In the genomic region with DNA sequence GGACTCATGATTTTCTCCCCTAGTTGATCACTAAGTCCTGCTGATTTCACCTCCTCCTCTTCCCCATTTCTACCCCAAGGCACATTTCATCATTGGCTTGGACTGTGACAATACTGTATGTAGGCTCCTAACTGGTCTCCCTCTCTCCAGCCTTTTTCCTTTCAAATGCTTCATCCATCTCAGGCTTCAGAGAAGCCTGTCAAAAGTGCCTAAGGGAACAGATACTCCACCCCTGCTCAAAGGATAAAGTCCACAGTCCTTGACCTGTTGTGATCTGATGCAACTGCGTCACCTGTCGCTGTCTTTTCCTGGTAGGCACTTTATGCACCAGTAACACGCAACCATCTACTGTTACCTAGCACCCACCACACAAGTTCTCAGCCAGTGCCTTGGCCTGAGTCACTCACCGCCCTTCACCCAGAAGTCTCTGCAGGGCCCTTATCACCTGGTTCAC, we compare ENCODE assay signal across 8 cellular contexts. TPM values are rescaled to one million over a fixed set of nuclear protein-coding genes. Genes with fewer than 3 reads are reported as not detected.
DNase-seq lines count a peak whose midpoint lies in the region; ATAC-seq, FAIRE-seq and TF ChIP-seq lines count a peak whose summit lies in the region.

No MANE protein-coding gene starts in this region.

- no peaks in the 10 kb centered on the region for H3K9me3 ChIP-seq in CD4-positive, alpha-beta T cell (ENCODE audit: control insufficient read depth, low read length)
- H3K9me3 ChIP-seq in muscle layer of colon (ENCODE audit: low read length): no peaks in the 10 kb centered on the region
- no peaks in the 10 kb centered on the region for H3K9me3 ChIP-seq in HAP-1

- peaks cover 3% of the 10 kb centered on the region for H3K36me3 ChIP-seq in muscle layer of colon (ENCODE audit: insufficient read depth, low read length)
- H3K36me3 ChIP-seq in HAP-1 (replicated peaks): no peaks in the 10 kb centered on the region

- no peak for ATAC-seq in CD4-positive, alpha-beta T cell (ENCODE audit: poor library complexity)
- peak; percentile 32 for ATAC-seq in activated CD8-positive, alpha-beta T cell treated with anti-CD3 and anti-CD28 coated beads, Interleukin-2, amount 10 ng/mL, durations not matched to agents 7 days and 5 days
- ATAC-seq in GM19467 (IDR thresholded peaks at IDR 0.05; ENCODE audit: unreplicated experiment) (no peak), HG03135 (IDR thresholded peaks at IDR 0.05; ENCODE audit: unreplicated experiment) (no peak)

- H3K27me3 Mint-ChIP-seq in CD4-positive, alpha-beta T cell: no peaks in the 10 kb centered on the region
- no peaks in the 10 kb centered on the region for H3K27me3 Mint-ChIP-seq in activated CD8-positive, alpha-beta T cell treated with anti-CD3 and anti-CD28 coated beads, Interleukin-2, amount 10 ng/mL, durations not matched to agents 7 days and 5 days (ENCODE audit: low read depth)

- H3K27ac ChIP-seq in CD4-positive, alpha-beta T cell (ENCODE audit: low read depth, low read length): no peak overlapping the region
- peak overlapping the region; percentile 61 for H3K27ac ChIP-seq in muscle layer of colon (ENCODE audit: low read depth, low read length)

- in situ Hi-C loops in HAP-1 (cut with MboI; ENCODE audit: low sequenced_read_pairs): no loop called here

- TF ChIP-seq POLR2A in GM12892 (IDR thresholded peaks at IDR 0.05; ENCODE audit: low read depth, low read length): no peak

- CTCF ChIA-PET in CD4-positive, alpha-beta T cell (lab: Charles Lee): interaction anchor here (1.1 to 1.3 kb wide), 2 partner anchors 8 to 13 kb away, joined by 3 to 4 read pairs; partner anchors contain the start of gene SCARB2
- CTCF ChIA-PET in activated CD8-positive, alpha-beta T cell treated with anti-CD3 and anti-CD28 coated beads, Interleukin-2, amount 10 ng/mL, durations not matched to agents 7 days and 5 days (lab: Charles Lee): interaction anchor here (1.4 to 3.2 kb wide), 2 partner anchors 10 to 21 kb away, joined by 4 to 20 read pairs; no protein-coding TSS in a partner anchor

- no peaks in the 10 kb centered on the region for H3K27me3 ChIP-seq in CD4-positive, alpha-beta T cell (ENCODE audit: control insufficient read depth, insufficient read depth, low read length)
- no peaks in the 10 kb centered on the region for H3K27me3 ChIP-seq in muscle layer of colon (ENCODE audit: control insufficient read depth in 1 of 2, insufficient read depth in 2 of 2, low read length in 2 of 2)
- H3K27me3 ChIP-seq in HAP-1 (ENCODE audit: low read depth): no peaks in the 10 kb centered on the region

- no peak overlapping the region for H3K9ac ChIP-seq in muscle layer of colon (ENCODE audit: low read length)

- no peaks in the 10 kb centered on the region for H3K9me3 Mint-ChIP-seq in CD4-positive, alpha-beta T cell
- no peaks in the 10 kb centered on the region for H3K9me3 Mint-ChIP-seq in activated CD8-positive, alpha-beta T cell treated with anti-CD3 and anti-CD28 coated beads, Interleukin-2, amount 10 ng/mL, durations not matched to agents 7 days and 5 days (ENCODE audit: insufficient read depth)

- no peak for DNase-seq in CD4-positive, alpha-beta T cell
- peak; percentile 27 for DNase-seq in NAMALWA (ENCODE audit: low spot score)
- DNase-seq in activated CD8-positive, alpha-beta T cell treated with anti-CD3 and anti-CD28 coated beads, Interleukin-2, amount 10 ng/mL, durations not matched to agents 7 days and 5 days: no peak
- no peak for DNase-seq in GM12892 (ENCODE audit: insufficient read length)
- DNase-seq in HAP-1 (ENCODE audit: low spot score in 2 of 2): no peak

- peak overlapping the region; percentile 69 for H3K27ac Mint-ChIP-seq in CD4-positive, alpha-beta T cell
- no peak overlapping the region for H3K27ac Mint-ChIP-seq in activated CD8-positive, alpha-beta T cell treated with anti-CD3 and anti-CD28 coated beads, Interleukin-2, amount 10 ng/mL, durations not matched to agents 7 days and 5 days

- no peak for TF ChIP-seq CTCF in CD4-positive, alpha-beta T cell (IDR thresholded peaks at IDR 0.05)

- peaks cover 65% of the 10 kb centered on the region for H3K4me1 Mint-ChIP-seq in CD4-positive, alpha-beta T cell (ENCODE audit: low read depth)
- peaks cover 40% of the 10 kb centered on the region for H3K4me1 Mint-ChIP-seq in activated CD8-positive, alpha-beta T cell treated with anti-CD3 and anti-CD28 coated beads, Interleukin-2, amount 10 ng/mL, durations not matched to agents 7 days and 5 days (ENCODE audit: low read depth)

- H3K4me1 ChIP-seq in muscle layer of colon (ENCODE audit: insufficient read depth, low read length): peaks cover 79% of the 10 kb centered on the region
- peaks cover 13% of the 10 kb centered on the region for H3K4me1 ChIP-seq in HAP-1

- no peak for FAIRE-seq in GM12892 (lab: Jason Lieb, UNC)

- no peak overlapping the region for H3K4me3 Mint-ChIP-seq in CD4-positive, alpha-beta T cell
- H3K4me3 Mint-ChIP-seq in activated CD8-positive, alpha-beta T cell treated with anti-CD3 and anti-CD28 coated beads, Interleukin-2, amount 10 ng/mL, durations not matched to agents 7 days and 5 days: no peak overlapping the region

- peaks cover 20% of the 10 kb centered on the region for H3K36me3 Mint-ChIP-seq in CD4-positive, alpha-beta T cell (ENCODE audit: low read depth)
- no peaks in the 10 kb centered on the region for H3K36me3 Mint-ChIP-seq in activated CD8-positive, alpha-beta T cell treated with anti-CD3 and anti-CD28 coated beads, Interleukin-2, amount 10 ng/mL, durations not matched to agents 7 days and 5 days (ENCODE audit: low read depth)

- H3K4me3 ChIP-seq in muscle layer of colon (ENCODE audit: low read depth in 1 of 2, low read length in 2 of 2) (no peak overlapping the region), HAP-1 (no peak overlapping the region)

- intact Hi-C loops in CD4-positive, alpha-beta T cell (cut with DNase I, micrococcal nuclease): no loop called here

- POLR2A ChIA-PET in CD4-positive, alpha-beta T cell (lab: Charles Lee): interaction anchor here (1.2 kb wide), 1 partner anchor 12 kb away, joined by 7 read pairs; no protein-coding TSS in a partner anchor
- POLR2A ChIA-PET in activated CD8-positive, alpha-beta T cell treated with anti-CD3 and anti-CD28 coated beads, Interleukin-2, amount 10 ng/mL, durations not matched to agents 7 days and 5 days (lab: Charles Lee): interaction anchor here (0.6 kb wide), 1 partner anchor 9 kb away, joined by 3 read pairs; no protein-coding TSS in a partner anchor

RNA-seq across cellular contexts. Expression of gene SCARB2, which starts 12.8 kb away (rescaled TPM):
- 10 to 100 TPM; 34.4 to 36.0 TPM for total RNA-seq in CD4-positive, alpha-beta T cell
- 10 to 100 TPM in 1 of 2 experiments, 1 to 10 TPM in 1; 8.6 to 10.7 TPM for total RNA-seq in activated CD8-positive, alpha-beta T cell treated with anti-CD3 and anti-CD28 coated beads, Interleukin-2, amount 10 ng/mL, durations not matched to agents 7 days and 5 days
- polyA plus RNA-seq in GM12892 (2012; ENCODE audit: missing spikeins): 16.1 TPM

RNA-seq across cellular contexts. Expression of gene FAM47E, which starts 50.7 kb away (rescaled TPM):
- total RNA-seq in CD4-positive, alpha-beta T cell: under 1 TPM; 0.34 to 0.74 TPM
- total RNA-seq in activated CD8-positive, alpha-beta T cell treated with anti-CD3 and anti-CD28 coated beads, Interleukin-2, amount 10 ng/mL, durations not matched to agents 7 days and 5 days: not detected
- not detected for polyA plus RNA-seq in GM12892 (2012; ENCODE audit: missing spikeins)

RNA-seq across cellular contexts. Expression of gene NUP54, which starts 52.6 kb away (rescaled TPM):
- total RNA-seq in CD4-positive, alpha-beta T cell: 100 to 1,000 TPM in 1 of 2 experiments, 10 to 100 TPM in 1; 94.1 to 108 TPM
- 10 to 100 TPM; 56.8 to 64.1 TPM for total RNA-seq in activated CD8-positive, alpha-beta T cell treated with anti-CD3 and anti-CD28 coated beads, Interleukin-2, amount 10 ng/mL, durations not matched to agents 7 days and 5 days
- polyA plus RNA-seq in GM12892 (2012; ENCODE audit: missing spikeins): 33.5 TPM
